In the genomic region with DNA sequence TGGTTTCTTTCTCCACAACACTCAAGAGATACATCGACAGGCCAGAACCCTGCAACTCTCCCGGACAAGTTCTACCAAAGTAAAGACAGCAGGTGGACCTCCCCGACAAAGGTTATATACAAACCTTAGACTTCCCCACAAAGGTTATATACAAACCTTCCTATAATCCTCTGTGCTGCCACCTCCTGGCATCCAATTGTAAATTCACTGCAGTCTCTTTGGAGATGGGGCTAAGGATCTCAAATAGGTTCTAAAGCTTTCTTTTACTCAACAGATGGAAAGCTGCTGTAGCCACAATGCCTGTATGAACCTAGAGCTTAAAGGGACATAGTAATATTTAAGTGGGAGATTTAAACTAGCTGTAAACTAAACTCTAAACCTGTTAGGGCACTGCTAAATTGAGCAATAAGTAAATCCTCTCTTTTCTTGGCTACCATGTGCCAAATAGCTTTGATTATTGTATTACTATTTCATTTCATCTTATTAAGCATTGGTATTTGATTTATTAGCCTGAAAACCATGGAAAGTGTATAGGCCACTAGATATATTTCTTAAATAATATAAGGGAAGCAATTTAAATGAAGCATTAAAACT, we compare ENCODE assay signal across 8 cellular contexts. TPM values are rescaled to one million over a fixed set of nuclear protein-coding genes. Genes with fewer than 3 reads are reported as not detected.
A peak's percentile ranks its signal among the peaks of the same experiment; 100 is the strongest.
DNase-seq lines count a peak whose midpoint lies in the region; ATAC-seq, FAIRE-seq and TF ChIP-seq lines count a peak whose summit lies in the region.

No MANE protein-coding gene starts in this region.

- H3K27me3 ChIP-seq in small intestine (ENCODE audit: control insufficient read depth in 2 of 2, insufficient read depth in 2 of 2, low read length in 2 of 2): no peaks in the 10 kb centered on the region

- H3K27me3 Mint-ChIP-seq in Calu3 (ENCODE audit: unreplicated experiment): no peaks in the 10 kb centered on the region

- BruUV-seq in Calu3 (replicated peaks; lab: Mats Ljungman, UMichigan): no TSS peak

- peak; percentile 59 for DNase-seq in Calu3
- peak; percentile 7 for DNase-seq in NCI-H526 treated with DMSO at 0.1 percent for 48 hours (lab: John Stamatoyannopoulos, UW)
- DNase-seq in activated T-cell treated with anti-CD3 and anti-CD28 coated beads for 48 hours (ENCODE audit: low read depth): peak; percentile 25
- DNase-seq in fibroblast of villous mesenchyme (ENCODE audit: low read depth): peak; percentile 53
- DNase-seq in small intestine: peak; percentile 56

- H3K36me3 Mint-ChIP-seq in Calu3 (ENCODE audit: insufficient read depth, unreplicated experiment): peaks cover 12% of the 10 kb centered on the region

- no peak overlapping the region for H3K27ac Mint-ChIP-seq in Calu3 (ENCODE audit: unreplicated experiment)

- TF ChIP-seq CTCF in Calu3 (IDR thresholded peaks at IDR 0.05; ENCODE audit: unreplicated experiment): peak; percentile 54
- peak; percentile 79 for TF ChIP-seq CTCF in fibroblast of villous mesenchyme (IDR thresholded peaks at IDR 0.05; ENCODE audit: insufficient read depth, low read depth, low read length)

- intact Hi-C loops in Calu3 (cut with micrococcal nuclease; ENCODE audit: unreplicated experiment): loop anchor here (1.0 kb wide), 1 partner anchor 73 kb away; no protein-coding TSS in a partner anchor

- no peaks in the 10 kb centered on the region for H3K9me3 ChIP-seq in small intestine (ENCODE audit: control insufficient read depth, low read depth)

- no peak overlapping the region for H3K27ac ChIP-seq in small intestine (ENCODE audit: low read depth in 1 of 2, low read length in 1 of 2)

- ATAC-seq in GM18907 (IDR thresholded peaks at IDR 0.05; ENCODE audit: unreplicated experiment) (peak; percentile 83), HG03095 (IDR thresholded peaks at IDR 0.05; ENCODE audit: unreplicated experiment) (peak; percentile 76), GM19467 (IDR thresholded peaks at IDR 0.05; ENCODE audit: unreplicated experiment) (no peak)

- CTCF ChIA-PET in Calu3 (lab: Charles Lee): interaction anchor here (0.6 to 1.8 kb wide), 6 partner anchors 17 to 73 kb away, joined by 3 to 14 read pairs (median 4); no protein-coding TSS in a partner anchor

- H3K4me1 ChIP-seq in small intestine (ENCODE audit: control insufficient read depth in 2 of 2, insufficient read depth in 1 of 2, low read depth in 1 of 2, low read length in 1 of 2): no peaks in the 10 kb centered on the region

- H3K4me3 Mint-ChIP-seq in Calu3 (ENCODE audit: low read depth, unreplicated experiment): no peak overlapping the region

- WGBS in small intestine, 3 donors: 12 to 26% (median 17%) methylated on average over 3 of the region's 3 CpGs

- no peaks in the 10 kb centered on the region for H3K9me3 Mint-ChIP-seq in Calu3 (ENCODE audit: low read depth, unreplicated experiment)

- no peak for FAIRE-seq in small intestine (lab: Jason Lieb, UNC)

- peaks cover 0 to 2% of the 10 kb centered on the region in 2 donors for H3K36me3 ChIP-seq in small intestine (ENCODE audit: control insufficient read depth in 2 of 2, insufficient read depth in 2 of 2, low read length in 2 of 2)

- peaks cover 13% of the 10 kb centered on the region for H3K4me1 Mint-ChIP-seq in Calu3 (ENCODE audit: low read depth, unreplicated experiment)

- H3K4me3 ChIP-seq in fibroblast of villous mesenchyme (ENCODE audit: low read depth, low read length): no peak overlapping the region
- no peak overlapping the region for H3K4me3 ChIP-seq in small intestine (ENCODE audit: low read depth in 1 of 2, low read length in 2 of 2)

RNA-seq across cellular contexts. Expression of gene MREG, which starts 9.8 kb away (rescaled TPM):
- total RNA-seq in Calu3 (2022) (22.0 and 29.7 TPM in 2 replicates), fibroblast of villous mesenchyme (1.3 and 4.3 TPM in 2 replicates)
- polyA plus RNA-seq in small intestine: 1 to 10 TPM; 1.9 to 6.9 (median 2.8) TPM

RNA-seq across cellular contexts. Expression of gene PECR, which starts 58.5 kb away (rescaled TPM):
- 40.7 and 45.3 TPM in 2 replicates for total RNA-seq in Calu3 (2022)
- total RNA-seq in fibroblast of villous mesenchyme: 9.9 and 12.6 TPM in 2 replicates
- 10 to 100 TPM; 22.3 to 54.3 (median 27.8) TPM for polyA plus RNA-seq in small intestine

RNA-seq across cellular contexts. Expression of gene TMEM169, which starts 58.6 kb away (rescaled TPM):
- total RNA-seq in Calu3 (2022): 8.0 and 9.0 TPM in 2 replicates
- total RNA-seq in fibroblast of villous mesenchyme: 0.32 and 0.43 TPM in 2 replicates
- polyA plus RNA-seq in small intestine: 1 to 10 TPM in 1 of 3 donors, under 1 TPM in 2; 0.54 to 1.1 (median 0.67) TPM

Comparison
In these comparisons a context has a peak if more than half of its experiments do, and no peak if none do; other contexts are left out.
1. DNase-seq: peak in every context shown above with its lines; median percentile 59 in Calu3; 56 in small intestine; 53 in fibroblast of villous mesenchyme; 25 in activated T-cell treated with anti-CD3 and anti-CD28 coated beads for 48 hours; 7 in NCI-H526 treated with DMSO at 0.1 percent for 48 hours.